1 cellular context compared by ENCODE assay signal in the genomic region with DNA sequence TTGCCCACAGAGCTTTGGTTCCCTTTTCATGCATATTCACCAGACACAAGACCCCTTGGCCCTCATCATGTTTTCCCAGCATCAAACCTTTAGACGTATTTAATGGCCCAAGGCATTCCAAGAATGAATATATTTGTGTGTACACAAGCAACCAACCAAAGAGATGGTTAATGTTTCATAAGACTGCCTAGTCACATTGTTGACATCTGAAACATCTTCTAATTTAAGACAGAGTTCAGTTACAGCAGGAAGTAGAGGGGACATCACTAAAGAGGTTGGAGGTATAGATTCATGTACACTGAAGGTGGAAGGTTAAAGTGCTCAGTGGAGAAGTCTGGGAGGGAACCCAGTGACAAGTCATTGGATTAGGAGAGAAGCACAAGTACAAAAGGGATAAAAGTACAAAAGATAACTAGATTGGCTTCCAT.
TF ChIP-seq lines count a peak whose summit lies in the region.

No MANE protein-coding gene starts in this region.

TF ChIP-seq in HepG2, 621 proteins besides CTCF, POLR2A, EP300 and RAD21 (continued from another document and continues in another):
- TF ChIP-seq ZNF296 (CRISPR knock-in tag; conservative IDR thresholded peaks at IDR 0.05) (no peak), SMAD3 (CRISPR knock-in tag; IDR thresholded peaks at IDR 0.05) (no peak), CSRNP2 (CRISPR knock-in tag; conservative IDR thresholded peaks at IDR 0.05; ENCODE audit: low read depth) (no peak), ZNF772 (CRISPR knock-in tag; IDR thresholded peaks at IDR 0.05) (no peak), JARID2 (CRISPR knock-in tag; IDR thresholded peaks at IDR 0.05; ENCODE audit: insufficient replicate concordance) (no peak), KAT7 (CRISPR knock-in tag; IDR thresholded peaks at IDR 0.05; ENCODE audit: borderline replicate concordance) (no peak), PHF21A (CRISPR knock-in tag; IDR thresholded peaks at IDR 0.05) (no peak), ZNF24 (IDR thresholded peaks at IDR 0.05) (no peak), ZNF619 (CRISPR knock-in tag; IDR thresholded peaks at IDR 0.05) (no peak), SNAPC2 (CRISPR knock-in tag; IDR thresholded peaks at IDR 0.05) (no peak), CREM (IDR thresholded peaks at IDR 0.05) (no peak), CREM (CRISPR knock-in tag; IDR thresholded peaks at IDR 0.05) (no peak), ZNF629 (CRISPR knock-in tag; conservative IDR thresholded peaks at IDR 0.05) (no peak), MBNL3 (CRISPR knock-in tag; conservative IDR thresholded peaks at IDR 0.05) (no peak), ZNF207 (IDR thresholded peaks at IDR 0.05; ENCODE audit: borderline replicate concordance) (no peak), GMEB2 (CRISPR knock-in tag; IDR thresholded peaks at IDR 0.05; ENCODE audit: low read depth) (no peak), RXRA (CRISPR knock-in tag; IDR thresholded peaks at IDR 0.05) (no peak), FOXJ3 (CRISPR knock-in tag; IDR thresholded peaks at IDR 0.05; ENCODE audit: borderline replicate concordance) (no peak), ZNF329 (CRISPR knock-in tag; IDR thresholded peaks at IDR 0.05; ENCODE audit: low read depth) (no peak), ZBTB14 (CRISPR knock-in tag; IDR thresholded peaks at IDR 0.05) (no peak), ZNF33B (CRISPR knock-in tag; IDR thresholded peaks at IDR 0.05) (no peak), FOXP1 (IDR thresholded peaks at IDR 0.05) (no peak), FOXP1 (CRISPR knock-in tag; IDR thresholded peaks at IDR 0.05) (peak; percentile 61), ISL2 (CRISPR knock-in tag; IDR thresholded peaks at IDR 0.05) (no peak), NR2F6 (IDR thresholded peaks at IDR 0.05) (no peak), NR2F6 (CRISPR knock-in tag; IDR thresholded peaks at IDR 0.05) (peak; percentile 43; the same call in 1 of the 2 replicates), HMG20A (CRISPR knock-in tag; IDR thresholded peaks at IDR 0.05; ENCODE audit: borderline replicate concordance) (peak; percentile 51; the same call in 1 of the 2 replicates), AGO2 (optimal IDR thresholded peaks at IDR 0.05; ENCODE audit: low read depth, low read length) (no peak), ZNF615 (CRISPR knock-in tag; IDR thresholded peaks at IDR 0.05; ENCODE audit: borderline replicate concordance) (no peak), JDP2 (CRISPR knock-in tag; IDR thresholded peaks at IDR 0.05; ENCODE audit: borderline replicate concordance) (no peak), E2F1 (CRISPR knock-in tag; IDR thresholded peaks at IDR 0.05) (no peak), ZNF691 (CRISPR knock-in tag; IDR thresholded peaks at IDR 0.05; ENCODE audit: borderline replicate concordance, low read depth) (no peak), TOPORS (CRISPR knock-in tag; IDR thresholded peaks at IDR 0.05) (no peak), IKZF1 (IDR thresholded peaks at IDR 0.05) (no peak)
- TF ChIP-seq, protein P1, sequence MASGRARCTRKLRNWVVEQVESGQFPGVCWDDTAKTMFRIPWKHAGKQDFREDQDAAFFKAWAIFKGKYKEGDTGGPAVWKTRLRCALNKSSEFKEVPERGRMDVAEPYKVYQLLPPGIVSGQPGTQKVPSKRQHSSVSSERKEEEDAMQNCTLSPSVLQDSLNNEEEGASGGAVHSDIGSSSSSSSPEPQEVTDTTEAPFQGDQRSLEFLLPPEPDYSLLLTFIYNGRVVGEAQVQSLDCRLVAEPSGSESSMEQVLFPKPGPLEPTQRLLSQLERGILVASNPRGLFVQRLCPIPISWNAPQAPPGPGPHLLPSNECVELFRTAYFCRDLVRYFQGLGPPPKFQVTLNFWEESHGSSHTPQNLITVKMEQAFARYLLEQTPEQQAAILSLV (CRISPR knock-in tag; IDR thresholded peaks at IDR 0.05; ENCODE audit: borderline replicate concordance): no peak
- TF ChIP-seq, protein P2, sequence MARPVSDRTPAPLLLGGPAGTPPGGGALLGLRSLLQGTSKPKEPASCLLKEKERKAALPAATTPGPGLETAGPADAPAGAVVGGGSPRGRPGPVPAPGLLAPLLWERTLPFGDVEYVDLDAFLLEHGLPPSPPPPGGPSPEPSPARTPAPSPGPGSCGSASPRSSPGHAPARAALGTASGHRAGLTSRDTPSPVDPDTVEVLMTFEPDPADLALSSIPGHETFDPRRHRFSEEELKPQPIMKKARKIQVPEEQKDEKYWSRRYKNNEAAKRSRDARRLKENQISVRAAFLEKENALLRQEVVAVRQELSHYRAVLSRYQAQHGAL (CRISPR knock-in tag; IDR thresholded peaks at IDR 0.05; ENCODE audit: not compliant biosample characterization): no peak
- TF ChIP-seq, protein P3, sequence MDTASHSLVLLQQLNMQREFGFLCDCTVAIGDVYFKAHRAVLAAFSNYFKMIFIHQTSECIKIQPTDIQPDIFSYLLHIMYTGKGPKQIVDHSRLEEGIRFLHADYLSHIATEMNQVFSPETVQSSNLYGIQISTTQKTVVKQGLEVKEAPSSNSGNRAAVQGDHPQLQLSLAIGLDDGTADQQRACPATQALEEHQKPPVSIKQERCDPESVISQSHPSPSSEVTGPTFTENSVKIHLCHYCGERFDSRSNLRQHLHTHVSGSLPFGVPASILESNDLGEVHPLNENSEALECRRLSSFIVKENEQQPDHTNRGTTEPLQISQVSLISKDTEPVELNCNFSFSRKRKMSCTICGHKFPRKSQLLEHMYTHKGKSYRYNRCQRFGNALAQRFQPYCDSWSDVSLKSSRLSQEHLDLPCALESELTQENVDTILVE (CRISPR knock-in tag; IDR thresholded peaks at IDR 0.05): 0 out of 2 replicates have a peak, but pooled peaks have one; percentile 51
- TF ChIP-seq, protein P4, sequence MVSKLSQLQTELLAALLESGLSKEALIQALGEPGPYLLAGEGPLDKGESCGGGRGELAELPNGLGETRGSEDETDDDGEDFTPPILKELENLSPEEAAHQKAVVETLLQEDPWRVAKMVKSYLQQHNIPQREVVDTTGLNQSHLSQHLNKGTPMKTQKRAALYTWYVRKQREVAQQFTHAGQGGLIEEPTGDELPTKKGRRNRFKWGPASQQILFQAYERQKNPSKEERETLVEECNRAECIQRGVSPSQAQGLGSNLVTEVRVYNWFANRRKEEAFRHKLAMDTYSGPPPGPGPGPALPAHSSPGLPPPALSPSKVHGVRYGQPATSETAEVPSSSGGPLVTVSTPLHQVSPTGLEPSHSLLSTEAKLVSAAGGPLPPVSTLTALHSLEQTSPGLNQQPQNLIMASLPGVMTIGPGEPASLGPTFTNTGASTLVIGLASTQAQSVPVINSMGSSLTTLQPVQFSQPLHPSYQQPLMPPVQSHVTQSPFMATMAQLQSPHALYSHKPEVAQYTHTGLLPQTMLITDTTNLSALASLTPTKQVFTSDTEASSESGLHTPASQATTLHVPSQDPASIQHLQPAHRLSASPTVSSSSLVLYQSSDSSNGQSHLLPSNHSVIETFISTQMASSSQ (IDR thresholded peaks at IDR 0.05; ENCODE audit: low read depth): peak; percentile 78; the same call in 1 of the 2 replicates
- TF ChIP-seq, protein P4 (CRISPR knock-in tag; IDR thresholded peaks at IDR 0.05; ENCODE audit: borderline replicate concordance): no peak
- TF ChIP-seq, protein P5, sequence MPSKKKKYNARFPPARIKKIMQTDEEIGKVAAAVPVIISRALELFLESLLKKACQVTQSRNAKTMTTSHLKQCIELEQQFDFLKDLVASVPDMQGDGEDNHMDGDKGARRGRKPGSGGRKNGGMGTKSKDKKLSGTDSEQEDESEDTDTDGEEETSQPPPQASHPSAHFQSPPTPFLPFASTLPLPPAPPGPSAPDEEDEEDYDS (CRISPR knock-in tag; IDR thresholded peaks at IDR 0.05): no peak
- TF ChIP-seq, protein P6, sequence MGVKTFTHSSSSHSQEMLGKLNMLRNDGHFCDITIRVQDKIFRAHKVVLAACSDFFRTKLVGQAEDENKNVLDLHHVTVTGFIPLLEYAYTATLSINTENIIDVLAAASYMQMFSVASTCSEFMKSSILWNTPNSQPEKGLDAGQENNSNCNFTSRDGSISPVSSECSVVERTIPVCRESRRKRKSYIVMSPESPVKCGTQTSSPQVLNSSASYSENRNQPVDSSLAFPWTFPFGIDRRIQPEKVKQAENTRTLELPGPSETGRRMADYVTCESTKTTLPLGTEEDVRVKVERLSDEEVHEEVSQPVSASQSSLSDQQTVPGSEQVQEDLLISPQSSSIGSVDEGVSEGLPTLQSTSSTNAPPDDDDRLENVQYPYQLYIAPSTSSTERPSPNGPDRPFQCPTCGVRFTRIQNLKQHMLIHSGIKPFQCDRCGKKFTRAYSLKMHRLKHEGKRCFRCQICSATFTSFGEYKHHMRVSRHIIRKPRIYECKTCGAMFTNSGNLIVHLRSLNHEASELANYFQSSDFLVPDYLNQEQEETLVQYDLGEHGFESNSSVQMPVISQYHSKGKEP (CRISPR knock-in tag; IDR thresholded peaks at IDR 0.05): no peak
